Comparison of ENCODE assay signal across 31 cellular contexts in the genomic region with DNA sequence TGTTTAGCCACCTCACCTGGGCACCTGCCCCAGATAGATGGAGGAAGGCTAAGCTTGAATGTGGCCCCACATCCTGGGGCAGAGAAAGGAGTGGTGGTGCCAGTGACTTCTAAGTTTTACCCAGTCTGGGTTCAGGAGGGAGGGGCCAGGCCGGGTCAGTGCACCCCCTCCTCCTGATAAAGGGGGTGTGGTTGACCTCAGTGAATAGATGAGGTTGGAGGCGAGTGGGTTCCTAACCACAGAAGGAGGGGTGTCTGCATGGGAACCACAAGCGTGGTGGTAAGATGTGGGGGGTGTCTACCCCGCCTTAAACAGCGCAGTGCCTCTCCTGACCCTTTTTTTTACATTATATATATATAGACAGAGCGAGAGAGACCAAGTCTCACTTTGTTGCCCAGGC.
"Had no signal": no experiment of that assay in that cellular context is flagged by ENCODE, and none has a peak within 500 bp of the region (broad histone marks: within the 10 kb centered on the region; RNA-seq: fewer than 3 reads in every experiment).

No MANE protein-coding gene starts in this region.

- H3K4me2 ChIP-seq: neural progenitor cell, smooth muscle cell had no signal

- H3K27me3 ChIP-seq: neural progenitor cell, suprapubic skin, tibial artery had no signal

- H3K27me3 Mint-ChIP-seq: activated CD8-positive, alpha-beta T cell treated with anti-CD3 and anti-CD28 coated beads for 36 hours; activated naive CD8-positive, alpha-beta T cell; activated T-helper 17 cell treated with anti-CD3 and anti-CD28 coated beads, Interleukin-2, amount 50 U/mL, for 72 hours; naive B cell had no signal

- H3K9me3 ChIP-seq: psoas muscle, suprapubic skin, tibial artery had no signal

- H3K4me1 ChIP-seq: neural progenitor cell, parathyroid adenoma, psoas muscle, suprapubic skin, tibial artery had no signal

- H3K79me2 ChIP-seq: parathyroid adenoma had no signal

- ATAC-seq: activated T-cell treated with anti-CD3 and anti-CD28 coated beads, Interleukin-2, amount 50 U/mL, for 4 hours; activated T-helper 17 cell treated with anti-CD3 and anti-CD28 coated beads, Interleukin-2, amount 50 U/mL, for 72 hours; esophagus mucosa had no signal

- H3K27ac ChIP-seq: neural progenitor cell, parathyroid adenoma, psoas muscle, suprapubic skin, tibial artery had no signal

- H3K36me3 ChIP-seq: neural progenitor cell had no signal

- H3K36me3 Mint-ChIP-seq: activated naive CD8-positive, alpha-beta T cell; naive B cell; neural progenitor cell had no signal

- H3K9me3 Mint-ChIP-seq: activated CD8-positive, alpha-beta T cell treated with anti-CD3 and anti-CD28 coated beads for 36 hours; activated T-cell treated with anti-CD3 and anti-CD28 coated beads, Interleukin-2, amount 50 U/mL, for 4 hours; activated T-helper 17 cell treated with anti-CD3 and anti-CD28 coated beads, Interleukin-2, amount 50 U/mL, for 72 hours; naive B cell; neural progenitor cell; T-helper 2 cell treated with Interferon-gamma antibody and Interleukin-4, amounts not matched to agents 5 μg/mL and 100 μg/mL, for 36 hours had no signal

- H3K4me3 ChIP-seq: neural progenitor cell, psoas muscle, smooth muscle cell, suprapubic skin, tibial artery had no signal

- H2AFZ ChIP-seq: neural progenitor cell, parathyroid adenoma had no signal

- FAIRE-seq: bronchial epithelial cell, endothelial cell of umbilical vein, kidney had no signal

- DNase-seq: activated CD4-positive, alpha-beta T cell treated with anti-CD3 and anti-CD28 coated beads for 1 hour; activated CD4-positive, alpha-beta T cell treated with anti-CD3 and anti-CD28 coated beads, Interleukin-2, amount 50 U/mL, for 1 hour; activated CD8-positive, alpha-beta T cell treated with anti-CD3 and anti-CD28 coated beads for 36 hours; activated T-cell treated with anti-CD3 and anti-CD28 coated beads, Interleukin-2, amount 50 U/mL, for 4 hours; anterior cingulate cortex; cortex of kidney; foreskin fibroblast; head of caudate nucleus; hippocampal formation; kidney; left colon; mammary epithelial cell; naive B cell; occipital lobe; psoas muscle; stimulated activated CD4-positive, alpha-beta T cell treated with anti-CD3 and anti-CD28 coated beads, Interleukin-1b, Interleukin-23, amount 100 ng/mL, for 48 hours; stimulated activated CD4-positive, alpha-beta T cell treated with anti-CD3 and anti-CD28 coated beads, Interleukin-4, amount 100 ng/mL, for 4 hours; stimulated activated CD8-positive, alpha-beta memory T cell treated with anti-CD3 and anti-CD28 coated beads, Interleukin-4, amount 100 ng/mL, for 48 hours; stimulated activated naive CD4-positive, alpha-beta T cell; T-helper 1 cell; tibial artery had no signal

- H3K27ac Mint-ChIP-seq: activated CD8-positive, alpha-beta T cell treated with anti-CD3 and anti-CD28 coated beads for 36 hours; activated naive CD8-positive, alpha-beta T cell; activated T-helper 17 cell treated with anti-CD3 and anti-CD28 coated beads, Interleukin-2, amount 50 U/mL, for 72 hours; neural progenitor cell; T-helper 2 cell treated with Interferon-gamma antibody and Interleukin-4, amounts not matched to agents 5 μg/mL and 100 μg/mL, for 36 hours had no signal

- H3K4me3 Mint-ChIP-seq: activated CD8-positive, alpha-beta T cell treated with anti-CD3 and anti-CD28 coated beads for 36 hours; activated naive CD8-positive, alpha-beta T cell; activated T-cell treated with anti-CD3 and anti-CD28 coated beads, Interleukin-2, amount 50 U/mL, for 4 hours; activated T-helper 17 cell treated with anti-CD3 and anti-CD28 coated beads, Interleukin-2, amount 50 U/mL, for 72 hours; naive B cell; neural progenitor cell; T-helper 2 cell treated with Interferon-gamma antibody and Interleukin-4, amounts not matched to agents 5 μg/mL and 100 μg/mL, for 36 hours had no signal

- H3K4me1 Mint-ChIP-seq: activated T-helper 17 cell treated with anti-CD3 and anti-CD28 coated beads, Interleukin-2, amount 50 U/mL, for 72 hours; neural progenitor cell had no signal

- H3K9ac ChIP-seq: neural progenitor cell, parathyroid adenoma had no signal
